ENCODE assay signal across 19 cellular contexts in the genomic region with DNA sequence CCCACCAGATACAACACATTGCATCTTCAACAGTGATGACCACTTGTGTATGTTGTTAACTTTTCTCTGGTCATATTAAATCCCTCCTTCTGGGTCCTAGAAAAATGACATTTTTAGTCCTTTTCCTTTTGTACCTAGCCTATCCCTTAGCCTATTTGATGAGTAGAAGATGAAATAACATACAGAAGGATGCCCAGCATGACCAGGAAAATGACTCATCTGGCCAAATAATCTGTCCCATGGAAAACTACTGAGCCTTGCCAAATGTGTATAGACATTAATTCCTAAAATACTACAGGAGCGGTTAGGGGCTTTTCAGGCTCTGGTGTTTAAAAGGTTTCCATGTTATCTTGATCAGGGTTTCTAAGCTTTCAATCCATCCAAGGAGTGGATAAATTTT.
DNase-seq lines count a peak whose midpoint lies in the region; ATAC-seq and TF ChIP-seq lines count a peak whose summit lies in the region.
"Had no signal": no experiment of that assay in that cellular context is flagged by ENCODE, and none has a peak within 500 bp of the region (broad histone marks: within the 10 kb centered on the region; RNA-seq: fewer than 3 reads in every experiment).

No MANE protein-coding gene starts in this region.

- CTCF ChIA-PET in SK-N-SH (lab: Yijun Ruan, JAX) = no interaction called here

- H3K9ac ChIP-seq in SK-N-SH = no peak overlapping the region
- H3K9ac ChIP-seq: BLaER1 had no signal

- TF ChIP-seq CTCF in SK-N-SH (IDR thresholded peaks at IDR 0.05) = no peak

- in situ Hi-C loops in G401 (cut with HindIII; ENCODE audit: low sequenced_read_pairs) = no loop called here
- in situ Hi-C loops in HAP-1 (cut with MboI; ENCODE audit: low sequenced_read_pairs) = no loop called here

- no peak overlapping the region for H3K4me3 ChIP-seq in SK-N-SH (ENCODE audit: low read depth in 2 of 2, low read length in 1 of 2)
- H3K4me3 ChIP-seq in HAP-1 = no peak overlapping the region
- H3K4me3 ChIP-seq: A549, BLaER1 had no signal

- no peak for TF ChIP-seq EP300 in SK-N-SH (IDR thresholded peaks at IDR 0.05; ENCODE audit: borderline replicate concordance in 1 of 2, low read depth in 1 of 2, low read length in 1 of 2)

- no peaks in the 10 kb centered on the region for H3K36me3 ChIP-seq in SK-N-SH (replicated peaks in 1 of 2; ENCODE audit: control insufficient read depth in 1 of 2, insufficient read depth in 2 of 2, low read length in 1 of 2)
- no peaks in the 10 kb centered on the region for H3K36me3 ChIP-seq in HAP-1 (replicated peaks)
- H3K36me3 ChIP-seq: BLaER1 had no signal

- no peak for ATAC-seq in HG03108 (IDR thresholded peaks at IDR 0.05; ENCODE audit: unreplicated experiment)
- ATAC-seq: A549; CD8-positive, alpha-beta T cell; HepG2 had no signal

- 0% methylated on average over 1 of the region's 1 CpG for WGBS in SK-N-SH (ENCODE audit: low lambda C conversion rate)

- H3K4me1 ChIP-seq in SK-N-SH (ENCODE audit: control insufficient read depth in 1 of 2, insufficient read depth in 2 of 2, low read depth in 1 of 2, low read length in 1 of 2) = no peaks in the 10 kb centered on the region
- H3K4me1 ChIP-seq in HAP-1 = no peaks in the 10 kb centered on the region
- H3K4me1 ChIP-seq: A549, BLaER1 had no signal

- DNase-seq in G401 (ENCODE audit: low spot score) (peak; percentile 95), HCEC 1CT (peak; percentile 16), cerebellar cortex (ENCODE audit: low spot score) (peak; percentile 95), iris pigment epithelial cell (ENCODE audit: low read depth) (peak; percentile 3), SK-N-SH (no peak), SW480 (ENCODE audit: low spot score) (no peak), HAP-1 (ENCODE audit: low spot score in 2 of 2) (no peak)
- DNase-seq: Calu3; CD8-positive, alpha-beta T cell; GDM1; GOT3; H7; Karpas-422; KBM-7 had no signal

- H3F3A ChIP-seq in SK-N-SH (replicated peaks; ENCODE audit: insufficient read depth) = peaks cover 3% of the 10 kb centered on the region

- POLR2A ChIA-PET in SK-N-SH (lab: Yijun Ruan, JAX) = no interaction called here

- H3K79me2 ChIP-seq in SK-N-SH (ENCODE audit: insufficient read depth) = no peaks in the 10 kb centered on the region

- no peaks in the 10 kb centered on the region for H4K20me1 ChIP-seq in SK-N-SH (ENCODE audit: insufficient read depth)
- H4K20me1 ChIP-seq: BLaER1 had no signal

- no peak overlapping the region for H3K4me2 ChIP-seq in SK-N-SH
- H3K4me2 ChIP-seq: A549, BLaER1 had no signal

- H2AFZ ChIP-seq in SK-N-SH (ENCODE audit: low read depth) = no peak overlapping the region

- H3K9me2 ChIP-seq in SK-N-SH = no peaks in the 10 kb centered on the region

- H3K9me3 ChIP-seq in SK-N-SH (no peaks in the 10 kb centered on the region), HAP-1 (no peaks in the 10 kb centered on the region)
- H3K9me3 ChIP-seq: A549 had no signal

- TF ChIP-seq RAD21 in SK-N-SH (IDR thresholded peaks at IDR 0.05; ENCODE audit: low read length) = no peak

- no peak overlapping the region for H3K27ac ChIP-seq in SK-N-SH (ENCODE audit: low read depth in 2 of 2, low read length in 1 of 2)
- H3K27ac ChIP-seq: A549, BLaER1, HL-60 had no signal

- no peaks in the 10 kb centered on the region for H3K27me3 ChIP-seq in SK-N-SH (ENCODE audit: insufficient read depth)
- no peaks in the 10 kb centered on the region; the same call in 1 of the 2 replicates for H3K27me3 ChIP-seq in HAP-1 (ENCODE audit: low read depth)
- H3K27me3 ChIP-seq: BLaER1 had no signal

TF ChIP-seq in SK-N-SH, 30 proteins besides CTCF, POLR2A, EP300 and RAD21:
- TF ChIP-seq GABPA (IDR thresholded peaks at IDR 0.05; ENCODE audit: low read depth) = no peak
- TF ChIP-seq MXI1 (IDR thresholded peaks at IDR 0.05; ENCODE audit: low read depth, low read length) = no peak
- TF ChIP-seq, protein P1, sequence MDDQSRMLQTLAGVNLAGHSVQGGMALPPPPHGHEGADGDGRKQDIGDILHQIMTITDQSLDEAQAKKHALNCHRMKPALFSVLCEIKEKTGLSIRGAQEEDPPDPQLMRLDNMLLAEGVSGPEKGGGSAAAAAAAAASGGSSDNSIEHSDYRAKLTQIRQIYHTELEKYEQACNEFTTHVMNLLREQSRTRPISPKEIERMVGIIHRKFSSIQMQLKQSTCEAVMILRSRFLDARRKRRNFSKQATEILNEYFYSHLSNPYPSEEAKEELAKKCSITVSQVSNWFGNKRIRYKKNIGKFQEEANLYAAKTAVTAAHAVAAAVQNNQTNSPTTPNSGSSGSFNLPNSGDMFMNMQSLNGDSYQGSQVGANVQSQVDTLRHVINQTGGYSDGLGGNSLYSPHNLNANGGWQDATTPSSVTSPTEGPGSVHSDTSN (IDR thresholded peaks at IDR 0.05) = no peak
- no peak for TF ChIP-seq RFX5 (IDR thresholded peaks at IDR 0.05; ENCODE audit: low read length)
- TF ChIP-seq ELF1 (IDR thresholded peaks at IDR 0.05) = no peak
- TF ChIP-seq JUND (IDR thresholded peaks at IDR 0.05) = no peak
- TF ChIP-seq TEAD4 (IDR thresholded peaks at IDR 0.05; ENCODE audit: borderline replicate concordance, insufficient read depth) = no peak
- TF ChIP-seq MEF2A (IDR thresholded peaks at IDR 0.05; ENCODE audit: borderline replicate concordance, low read depth) = no peak
- no peak for TF ChIP-seq NRF1 (IDR thresholded peaks at IDR 0.05; ENCODE audit: low read depth, low read length)
- TF ChIP-seq FOXM1 (IDR thresholded peaks at IDR 0.05; ENCODE audit: low read depth) = no peak
- no peak for TF ChIP-seq FOSL2 (IDR thresholded peaks at IDR 0.05; ENCODE audit: borderline replicate concordance, low read depth)
- TF ChIP-seq GATA2 (CRISPR knock-in tag; IDR thresholded peaks at IDR 0.05) = no peak
- TF ChIP-seq TCF12 (IDR thresholded peaks at IDR 0.05) = no peak
- TF ChIP-seq TAF1 (IDR thresholded peaks at IDR 0.05; ENCODE audit: borderline replicate concordance, low read depth, low read length) = no peak
- TF ChIP-seq, protein P2, sequence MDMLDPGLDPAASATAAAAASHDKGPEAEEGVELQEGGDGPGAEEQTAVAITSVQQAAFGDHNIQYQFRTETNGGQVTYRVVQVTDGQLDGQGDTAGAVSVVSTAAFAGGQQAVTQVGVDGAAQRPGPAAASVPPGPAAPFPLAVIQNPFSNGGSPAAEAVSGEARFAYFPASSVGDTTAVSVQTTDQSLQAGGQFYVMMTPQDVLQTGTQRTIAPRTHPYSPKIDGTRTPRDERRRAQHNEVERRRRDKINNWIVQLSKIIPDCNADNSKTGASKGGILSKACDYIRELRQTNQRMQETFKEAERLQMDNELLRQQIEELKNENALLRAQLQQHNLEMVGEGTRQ (IDR thresholded peaks at IDR 0.05; ENCODE audit: borderline replicate concordance, low read depth, low read length) = no peak
- TF ChIP-seq, protein P3, sequence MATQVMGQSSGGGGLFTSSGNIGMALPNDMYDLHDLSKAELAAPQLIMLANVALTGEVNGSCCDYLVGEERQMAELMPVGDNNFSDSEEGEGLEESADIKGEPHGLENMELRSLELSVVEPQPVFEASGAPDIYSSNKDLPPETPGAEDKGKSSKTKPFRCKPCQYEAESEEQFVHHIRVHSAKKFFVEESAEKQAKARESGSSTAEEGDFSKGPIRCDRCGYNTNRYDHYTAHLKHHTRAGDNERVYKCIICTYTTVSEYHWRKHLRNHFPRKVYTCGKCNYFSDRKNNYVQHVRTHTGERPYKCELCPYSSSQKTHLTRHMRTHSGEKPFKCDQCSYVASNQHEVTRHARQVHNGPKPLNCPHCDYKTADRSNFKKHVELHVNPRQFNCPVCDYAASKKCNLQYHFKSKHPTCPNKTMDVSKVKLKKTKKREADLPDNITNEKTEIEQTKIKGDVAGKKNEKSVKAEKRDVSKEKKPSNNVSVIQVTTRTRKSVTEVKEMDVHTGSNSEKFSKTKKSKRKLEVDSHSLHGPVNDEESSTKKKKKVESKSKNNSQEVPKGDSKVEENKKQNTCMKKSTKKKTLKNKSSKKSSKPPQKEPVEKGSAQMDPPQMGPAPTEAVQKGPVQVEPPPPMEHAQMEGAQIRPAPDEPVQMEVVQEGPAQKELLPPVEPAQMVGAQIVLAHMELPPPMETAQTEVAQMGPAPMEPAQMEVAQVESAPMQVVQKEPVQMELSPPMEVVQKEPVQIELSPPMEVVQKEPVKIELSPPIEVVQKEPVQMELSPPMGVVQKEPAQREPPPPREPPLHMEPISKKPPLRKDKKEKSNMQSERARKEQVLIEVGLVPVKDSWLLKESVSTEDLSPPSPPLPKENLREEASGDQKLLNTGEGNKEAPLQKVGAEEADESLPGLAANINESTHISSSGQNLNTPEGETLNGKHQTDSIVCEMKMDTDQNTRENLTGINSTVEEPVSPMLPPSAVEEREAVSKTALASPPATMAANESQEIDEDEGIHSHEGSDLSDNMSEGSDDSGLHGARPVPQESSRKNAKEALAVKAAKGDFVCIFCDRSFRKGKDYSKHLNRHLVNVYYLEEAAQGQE (IDR thresholded peaks at IDR 0.05; ENCODE audit: low read depth, low read length) = no peak
- no peak for TF ChIP-seq EZH2phosphoT487 (IDR thresholded peaks at IDR 0.05; ENCODE audit: borderline replicate concordance, low read depth)
TF ChIP-seq in SK-N-SH: peak in this region for 0.

Comparison
In these comparisons a context has a peak if more than half of its experiments do, and no peak if none do; other contexts are left out.
1. DNase-seq: peak in G401 (single experiment), HCEC 1CT (single experiment), cerebellar cortex (single experiment) and iris pigment epithelial cell (single experiment); none in SK-N-SH (single experiment), SW480 (single experiment) and HAP-1 (0 of 2).